Comparison of ENCODE assay signal across 10 cellular contexts in the genomic region with DNA sequence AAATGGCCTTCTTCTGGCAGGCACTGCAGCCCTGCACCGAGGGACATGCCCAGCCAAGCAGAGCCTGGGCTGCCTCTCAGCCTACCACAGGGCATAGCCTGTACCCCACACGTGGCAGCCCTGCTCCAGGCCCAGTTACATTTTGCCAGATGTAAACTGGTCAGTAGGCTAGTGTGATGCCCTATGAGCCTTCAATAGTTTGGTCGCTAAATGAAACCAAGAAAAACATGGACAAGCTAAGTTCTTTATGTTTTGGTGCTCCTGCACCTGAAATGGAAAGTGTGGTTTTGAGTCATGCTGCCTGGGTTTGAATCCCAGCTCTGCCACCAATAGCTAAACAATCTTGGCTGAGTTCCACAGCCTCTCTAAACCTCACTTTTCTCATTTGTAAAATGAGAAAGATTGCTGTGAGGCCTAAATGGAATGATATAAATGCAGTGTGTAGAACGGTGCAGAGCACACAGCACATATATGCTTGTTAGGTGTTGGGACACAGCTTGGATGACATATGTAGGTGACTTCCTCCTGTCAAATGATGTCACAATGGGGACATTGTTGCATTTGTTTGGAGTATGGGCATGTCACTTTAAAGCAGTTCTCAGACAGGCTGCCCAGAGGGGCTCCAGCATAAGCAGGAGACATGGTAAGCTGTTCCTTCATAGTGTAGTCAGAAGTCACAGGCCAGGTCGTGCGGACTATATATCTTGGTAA. TPM values are rescaled to one million over a fixed set of nuclear protein-coding genes. Genes with fewer than 3 reads are reported as not detected.
DNase-seq lines count a peak whose midpoint lies in the region; ATAC-seq and TF ChIP-seq lines count a peak whose summit lies in the region.
"Had no signal": no experiment of that assay in that cellular context is flagged by ENCODE, and none has a peak within 500 bp of the region (broad histone marks: within the 10 kb centered on the region; RNA-seq: fewer than 3 reads in every experiment).

No MANE protein-coding gene starts in this region.

- TF ChIP-seq POLR2A in vagina (IDR thresholded peaks at IDR 0.05) = no peak

- peaks cover 12% of the 10 kb centered on the region for H3K36me3 Mint-ChIP-seq in chondrocyte (ENCODE audit: low read depth)

- peak overlapping the region; percentile 18 for H3K4me3 ChIP-seq in left ventricle myocardium inferior
- H3K4me3 ChIP-seq in mucosa of rectum (ENCODE audit: low read length in 2 of 2) = no peak overlapping the region
- H3K4me3 ChIP-seq in vagina = no peak overlapping the region

- ATAC-seq in left cardiac atrium = no peak
- ATAC-seq in GM21526 (IDR thresholded peaks at IDR 0.05; ENCODE audit: low FRiP score, unreplicated experiment) = no peak
- no peak for ATAC-seq in GM21528 (IDR thresholded peaks at IDR 0.05; ENCODE audit: low FRiP score, unreplicated experiment)

- peaks cover 100% of the 10 kb centered on the region for H3K4me1 ChIP-seq in left ventricle myocardium inferior
- peaks cover 14 to 20% of the 10 kb centered on the region in 2 donors for H3K4me1 ChIP-seq in mucosa of rectum (ENCODE audit: control insufficient read depth in 2 of 2, insufficient read depth in 2 of 2, low read length in 2 of 2)
- H3K4me1 ChIP-seq in vagina = peaks cover 71% of the 10 kb centered on the region

- intact Hi-C loops in left ventricle myocardium inferior (cut with micrococcal nuclease) = no loop called here
- intact Hi-C loops in left cardiac atrium (cut with DNase I) = no loop called here
- intact Hi-C loops in vagina (cut with DNase I) = no loop called here

- no peaks in the 10 kb centered on the region for H3K27me3 Mint-ChIP-seq in chondrocyte (ENCODE audit: low read depth)
- H3K27me3 Mint-ChIP-seq: CD4-positive, CD25-positive, alpha-beta regulatory T cell had no signal

- H3K27ac ChIP-seq in left ventricle myocardium inferior (replicated peaks) (peak overlapping the region; percentile 82), mucosa of rectum (ENCODE audit: low read depth in 2 of 2, low read length in 2 of 2) (peak overlapping the region; percentile 40 to 61), vagina (peak overlapping the region; percentile 51)

- H3K4me3 Mint-ChIP-seq in chondrocyte (ENCODE audit: unreplicated experiment) = no peak overlapping the region
- H3K4me3 Mint-ChIP-seq: CD4-positive, CD25-positive, alpha-beta regulatory T cell had no signal

- no peak for DNase-seq in left ventricle myocardium inferior
- no peak for DNase-seq in left cardiac atrium
- no peak for DNase-seq in chondrocyte (ENCODE audit: low spot score)
- DNase-seq in vagina (ENCODE audit: extremely low spot score in 2 of 2) = no peak
- no peak for DNase-seq in activated effector memory CD4-positive, alpha-beta T cell treated with anti-CD3 and anti-CD28 coated beads, Interleukin-2, amount 50 U/mL, for 16 hours
- DNase-seq: CD4-positive, CD25-positive, alpha-beta regulatory T cell; erythroblast had no signal

- peaks cover 29% of the 10 kb centered on the region for H3K4me1 Mint-ChIP-seq in chondrocyte (ENCODE audit: low read depth)

- TF ChIP-seq CTCF in left ventricle myocardium inferior (IDR thresholded peaks at IDR 0.05; ENCODE audit: borderline replicate concordance) (no peak), chondrocyte (IDR thresholded peaks at IDR 0.05) (no peak), vagina (IDR thresholded peaks at IDR 0.05) (no peak)

- no peaks in the 10 kb centered on the region for H3K9me3 Mint-ChIP-seq in chondrocyte (ENCODE audit: low read depth)
- H3K9me3 Mint-ChIP-seq: CD4-positive, CD25-positive, alpha-beta regulatory T cell had no signal

- H3K36me3 ChIP-seq in left ventricle myocardium inferior = peaks cover 16% of the 10 kb centered on the region
- H3K36me3 ChIP-seq in mucosa of rectum (ENCODE audit: control insufficient read depth in 2 of 2, insufficient read depth in 2 of 2, low read length in 2 of 2) = peaks cover 20 to 24% of the 10 kb centered on the region in 2 donors
- peaks cover 0 to 8% of the 10 kb centered on the region in 2 donors for H3K36me3 ChIP-seq in vagina

- H3K27ac Mint-ChIP-seq in chondrocyte (ENCODE audit: unreplicated experiment) = peak overlapping the region; percentile 12

- no peak overlapping the region for H3K9ac ChIP-seq in mucosa of rectum (ENCODE audit: low read depth in 1 of 2, low read length in 2 of 2)

- no peaks in the 10 kb centered on the region for H3K27me3 ChIP-seq in left ventricle myocardium inferior (ENCODE audit: low read depth)
- no peaks in the 10 kb centered on the region for H3K27me3 ChIP-seq in mucosa of rectum (ENCODE audit: control insufficient read depth in 2 of 2, insufficient read depth in 2 of 2, low read length in 2 of 2)
- H3K27me3 ChIP-seq in vagina = no peaks in the 10 kb centered on the region

- H3K9me3 ChIP-seq in left ventricle myocardium inferior (replicated peaks) (no peaks in the 10 kb centered on the region), mucosa of rectum (ENCODE audit: control insufficient read depth in 2 of 2, low read length in 2 of 2) (no peaks in the 10 kb centered on the region), vagina (no peaks in the 10 kb centered on the region)

RNA-seq across cellular contexts. Expression of gene ZBTB38, which starts 57.4 kb away (rescaled TPM):
- 116 TPM for total RNA-seq in left ventricle myocardium inferior
- 10 to 100 TPM; 62.9 to 72.6 TPM for total RNA-seq in left cardiac atrium
- total RNA-seq in chondrocyte = 50.4 to 71.1 TPM (median 64.6 TPM) in 3 replicates
- 88.6 TPM for total RNA-seq in vagina
